ENCODE assay signal across 19 cellular contexts in the genomic region with DNA sequence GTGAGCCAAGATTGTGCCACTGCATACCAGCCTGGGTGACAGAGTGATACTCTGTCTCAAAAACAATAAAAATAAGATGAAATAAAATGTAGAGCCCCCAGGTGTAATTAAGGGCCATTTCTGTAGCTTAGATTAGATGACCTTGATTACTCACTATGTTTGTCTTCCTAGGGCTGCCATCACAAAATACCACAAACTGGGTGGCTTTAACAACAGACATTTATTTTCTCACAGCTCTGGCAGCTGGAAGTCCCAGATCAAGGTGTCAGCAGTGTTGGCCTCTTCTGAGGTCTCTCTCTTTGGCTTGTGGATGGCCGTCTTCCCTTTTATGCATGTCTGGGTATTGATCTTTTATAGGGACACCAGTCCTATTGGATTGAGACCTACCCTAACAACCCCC. TPM values are rescaled to one million over a fixed set of nuclear protein-coding genes. Genes with fewer than 3 reads are reported as not detected.
DNase-seq lines count a peak whose midpoint lies in the region; ATAC-seq and TF ChIP-seq lines count a peak whose summit lies in the region.
"Had no signal": no experiment of that assay in that cellular context is flagged by ENCODE, and none has a peak within 500 bp of the region (broad histone marks: within the 10 kb centered on the region; RNA-seq: fewer than 3 reads in every experiment).

No MANE protein-coding gene starts in this region.

- no peaks in the 10 kb centered on the region for H3K27me3 Mint-ChIP-seq in natural killer cell (ENCODE audit: low read depth in 2 of 2)
- H3K27me3 Mint-ChIP-seq in natural killer cell treated with Interleukin-12 subunit alpha and Interleukin-12 subunit beta and Interleukin-15 and Interleukin-18, amount 100 ng/mL, for 72 hours, result no peaks in the 10 kb centered on the region
- no peaks in the 10 kb centered on the region for H3K27me3 Mint-ChIP-seq in activated T-helper 17 cell treated with anti-CD3 and anti-CD28 coated beads, Interleukin-2, amount 50 U/mL, for 72 hours
- H3K27me3 Mint-ChIP-seq: CD4-positive, alpha-beta memory T cell had no signal

- H3K4me3 Mint-ChIP-seq in natural killer cell, result no peak overlapping the region
- H3K4me3 Mint-ChIP-seq in natural killer cell treated with Interleukin-12 subunit alpha and Interleukin-12 subunit beta and Interleukin-15 and Interleukin-18, amount 100 ng/mL, for 72 hours, result no peak overlapping the region
- no peak overlapping the region for H3K4me3 Mint-ChIP-seq in activated T-helper 17 cell treated with anti-CD3 and anti-CD28 coated beads, Interleukin-2, amount 50 U/mL, for 72 hours
- H3K4me3 Mint-ChIP-seq: CD14-positive monocyte, HFFc6 had no signal

- peak; percentile 31 to 79 (median 52) for ATAC-seq in natural killer cell
- ATAC-seq in natural killer cell treated with Interleukin-12 subunit alpha and Interleukin-12 subunit beta and Interleukin-15 and Interleukin-18, amount 100 ng/mL, for 72 hours, result no peak
- ATAC-seq in activated T-helper 17 cell treated with anti-CD3 and anti-CD28 coated beads, Interleukin-2, amount 50 U/mL, for 72 hours (replicated peaks), result no peak
- ATAC-seq: A549 had no signal

- H3K9me3 Mint-ChIP-seq in natural killer cell, result no peaks in the 10 kb centered on the region
- no peaks in the 10 kb centered on the region for H3K9me3 Mint-ChIP-seq in natural killer cell treated with Interleukin-12 subunit alpha and Interleukin-12 subunit beta and Interleukin-15 and Interleukin-18, amount 100 ng/mL, for 72 hours
- no peaks in the 10 kb centered on the region for H3K9me3 Mint-ChIP-seq in activated T-helper 17 cell treated with anti-CD3 and anti-CD28 coated beads, Interleukin-2, amount 50 U/mL, for 72 hours
- H3K9me3 Mint-ChIP-seq: CD4-positive, alpha-beta memory T cell; HFFc6 had no signal

- no peaks in the 10 kb centered on the region for H3K36me3 Mint-ChIP-seq in natural killer cell
- no peaks in the 10 kb centered on the region for H3K36me3 Mint-ChIP-seq in natural killer cell treated with Interleukin-12 subunit alpha and Interleukin-12 subunit beta and Interleukin-15 and Interleukin-18, amount 100 ng/mL, for 72 hours
- peaks cover 98% of the 10 kb centered on the region for H3K36me3 Mint-ChIP-seq in activated T-helper 17 cell treated with anti-CD3 and anti-CD28 coated beads, Interleukin-2, amount 50 U/mL, for 72 hours (ENCODE audit: low read depth)

- peaks cover 44 to 57% of the 10 kb centered on the region in 2 donors for H3K4me1 Mint-ChIP-seq in natural killer cell
- H3K4me1 Mint-ChIP-seq in natural killer cell treated with Interleukin-12 subunit alpha and Interleukin-12 subunit beta and Interleukin-15 and Interleukin-18, amount 100 ng/mL, for 72 hours (ENCODE audit: low read depth in 2 of 2), result peaks cover 27 to 33% of the 10 kb centered on the region in 2 donors
- peaks cover 27% of the 10 kb centered on the region for H3K4me1 Mint-ChIP-seq in activated T-helper 17 cell treated with anti-CD3 and anti-CD28 coated beads, Interleukin-2, amount 50 U/mL, for 72 hours

- DNase-seq in natural killer cell (no peak), NCI-H146 (lab: John Stamatoyannopoulos, UW) (peak; percentile 51), middle frontal gyrus (ENCODE audit: extremely low spot score, low spot score) (no peak)
- DNase-seq in natural killer cell treated with Interleukin-12 subunit alpha and Interleukin-12 subunit beta and Interleukin-15 and Interleukin-18, amount 100 ng/mL, for 72 hours (ENCODE audit: low spot score), result no peak
- no peak for DNase-seq in activated CD4-positive, alpha-beta T cell treated with anti-CD3 and anti-CD28 coated beads, Interleukin-2, amount 50 U/mL, for 48 hours
- DNase-seq in activated CD4-positive, CD25-positive, alpha-beta regulatory T cell (lab: John Stamatoyannopoulos, UW), result no peak
- DNase-seq: 8988T; ACHN; AML-193; BE2C; CD4-positive, alpha-beta memory T cell; COR-L47; DMS153; DND-41; GOT3; HFFc6 had no signal

- peak overlapping the region; percentile 7 to 10 for H3K27ac Mint-ChIP-seq in natural killer cell
- peak overlapping the region in 1 of 2 donors; percentile 12 for H3K27ac Mint-ChIP-seq in natural killer cell treated with Interleukin-12 subunit alpha and Interleukin-12 subunit beta and Interleukin-15 and Interleukin-18, amount 100 ng/mL, for 72 hours
- H3K27ac Mint-ChIP-seq in activated T-helper 17 cell treated with anti-CD3 and anti-CD28 coated beads, Interleukin-2, amount 50 U/mL, for 72 hours, result peak overlapping the region; percentile 51
- H3K27ac Mint-ChIP-seq: HFFc6 had no signal

- TF ChIP-seq CTCF in natural killer cell (IDR thresholded peaks at IDR 0.05), result no peak

- intact Hi-C loops in natural killer cell (cut with micrococcal nuclease), result no loop called here

RNA-seq across cellular contexts. Expression of gene PTER, which starts 6.1 kb away (rescaled TPM):
- total RNA-seq in natural killer cell, result 10 to 100 TPM; 12.8 to 21.9 (median 21.5) TPM
- 10 to 100 TPM; 15.9 to 18.5 TPM for total RNA-seq in natural killer cell treated with Interleukin-12 subunit alpha and Interleukin-12 subunit beta and Interleukin-15 and Interleukin-18, amount 100 ng/mL, for 72 hours
- total RNA-seq in activated T-helper 17 cell treated with anti-CD3 and anti-CD28 coated beads, Interleukin-2, amount 50 U/mL, for 72 hours, result 10 to 100 TPM; 29.2 to 38.4 TPM

Comparison
In these comparisons a context has a peak if more than half of its experiments do, and no peak if none do; other contexts are left out.
1. ATAC-seq: peak in natural killer cell (3 of 3); none in natural killer cell treated with Interleukin-12 subunit alpha and Interleukin-12 subunit beta and Interleukin-15 and Interleukin-18, amount 100 ng/mL, for 72 hours (0 of 2) and activated T-helper 17 cell treated with anti-CD3 and anti-CD28 coated beads, Interleukin-2, amount 50 U/mL, for 72 hours (single experiment).